Comparison of ENCODE assay signal across 2 cellular contexts in the genomic region with DNA sequence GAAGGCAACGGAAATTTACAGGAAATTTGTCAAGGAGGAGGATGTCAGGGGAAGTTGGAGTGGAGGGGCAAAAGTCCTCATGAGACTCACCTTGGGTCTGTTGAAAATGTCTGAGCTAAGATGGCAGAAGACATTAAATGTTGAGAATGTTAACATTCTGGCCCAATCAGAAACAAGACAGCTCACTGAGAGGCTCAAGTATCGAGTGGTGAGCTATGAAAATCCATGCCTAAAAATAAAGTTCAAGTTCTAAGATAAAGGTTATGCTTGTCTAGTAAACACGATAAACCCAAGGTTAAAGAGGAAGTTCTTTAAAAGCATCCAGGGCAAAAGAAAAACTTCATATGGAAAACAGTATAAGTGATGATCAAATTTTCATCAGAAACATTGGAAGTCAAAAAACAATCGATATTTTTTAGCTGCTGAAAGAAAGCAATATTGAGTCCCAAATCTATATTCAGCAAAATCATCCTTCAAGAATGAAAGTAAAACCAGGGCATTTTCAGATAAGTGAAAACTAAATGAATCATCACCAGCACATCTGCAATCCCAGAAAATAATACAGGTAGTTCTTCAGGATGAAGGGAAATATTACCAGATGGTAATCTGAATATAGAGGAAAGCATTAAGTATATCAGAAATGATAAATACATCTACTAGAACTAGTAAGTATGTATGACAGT.
TF ChIP-seq lines count a peak whose summit lies in the region.

No MANE protein-coding gene starts in this region.

TF ChIP-seq in SK-N-SH, 30 proteins besides CTCF, POLR2A, EP300 and RAD21 (continued from another document):
- TF ChIP-seq, protein P1, sequence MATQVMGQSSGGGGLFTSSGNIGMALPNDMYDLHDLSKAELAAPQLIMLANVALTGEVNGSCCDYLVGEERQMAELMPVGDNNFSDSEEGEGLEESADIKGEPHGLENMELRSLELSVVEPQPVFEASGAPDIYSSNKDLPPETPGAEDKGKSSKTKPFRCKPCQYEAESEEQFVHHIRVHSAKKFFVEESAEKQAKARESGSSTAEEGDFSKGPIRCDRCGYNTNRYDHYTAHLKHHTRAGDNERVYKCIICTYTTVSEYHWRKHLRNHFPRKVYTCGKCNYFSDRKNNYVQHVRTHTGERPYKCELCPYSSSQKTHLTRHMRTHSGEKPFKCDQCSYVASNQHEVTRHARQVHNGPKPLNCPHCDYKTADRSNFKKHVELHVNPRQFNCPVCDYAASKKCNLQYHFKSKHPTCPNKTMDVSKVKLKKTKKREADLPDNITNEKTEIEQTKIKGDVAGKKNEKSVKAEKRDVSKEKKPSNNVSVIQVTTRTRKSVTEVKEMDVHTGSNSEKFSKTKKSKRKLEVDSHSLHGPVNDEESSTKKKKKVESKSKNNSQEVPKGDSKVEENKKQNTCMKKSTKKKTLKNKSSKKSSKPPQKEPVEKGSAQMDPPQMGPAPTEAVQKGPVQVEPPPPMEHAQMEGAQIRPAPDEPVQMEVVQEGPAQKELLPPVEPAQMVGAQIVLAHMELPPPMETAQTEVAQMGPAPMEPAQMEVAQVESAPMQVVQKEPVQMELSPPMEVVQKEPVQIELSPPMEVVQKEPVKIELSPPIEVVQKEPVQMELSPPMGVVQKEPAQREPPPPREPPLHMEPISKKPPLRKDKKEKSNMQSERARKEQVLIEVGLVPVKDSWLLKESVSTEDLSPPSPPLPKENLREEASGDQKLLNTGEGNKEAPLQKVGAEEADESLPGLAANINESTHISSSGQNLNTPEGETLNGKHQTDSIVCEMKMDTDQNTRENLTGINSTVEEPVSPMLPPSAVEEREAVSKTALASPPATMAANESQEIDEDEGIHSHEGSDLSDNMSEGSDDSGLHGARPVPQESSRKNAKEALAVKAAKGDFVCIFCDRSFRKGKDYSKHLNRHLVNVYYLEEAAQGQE (IDR thresholded peaks at IDR 0.05; ENCODE audit: low read depth, low read length), result no peak
- TF ChIP-seq, protein P2, sequence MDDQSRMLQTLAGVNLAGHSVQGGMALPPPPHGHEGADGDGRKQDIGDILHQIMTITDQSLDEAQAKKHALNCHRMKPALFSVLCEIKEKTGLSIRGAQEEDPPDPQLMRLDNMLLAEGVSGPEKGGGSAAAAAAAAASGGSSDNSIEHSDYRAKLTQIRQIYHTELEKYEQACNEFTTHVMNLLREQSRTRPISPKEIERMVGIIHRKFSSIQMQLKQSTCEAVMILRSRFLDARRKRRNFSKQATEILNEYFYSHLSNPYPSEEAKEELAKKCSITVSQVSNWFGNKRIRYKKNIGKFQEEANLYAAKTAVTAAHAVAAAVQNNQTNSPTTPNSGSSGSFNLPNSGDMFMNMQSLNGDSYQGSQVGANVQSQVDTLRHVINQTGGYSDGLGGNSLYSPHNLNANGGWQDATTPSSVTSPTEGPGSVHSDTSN (IDR thresholded peaks at IDR 0.05), result no peak
- TF ChIP-seq, protein P3, sequence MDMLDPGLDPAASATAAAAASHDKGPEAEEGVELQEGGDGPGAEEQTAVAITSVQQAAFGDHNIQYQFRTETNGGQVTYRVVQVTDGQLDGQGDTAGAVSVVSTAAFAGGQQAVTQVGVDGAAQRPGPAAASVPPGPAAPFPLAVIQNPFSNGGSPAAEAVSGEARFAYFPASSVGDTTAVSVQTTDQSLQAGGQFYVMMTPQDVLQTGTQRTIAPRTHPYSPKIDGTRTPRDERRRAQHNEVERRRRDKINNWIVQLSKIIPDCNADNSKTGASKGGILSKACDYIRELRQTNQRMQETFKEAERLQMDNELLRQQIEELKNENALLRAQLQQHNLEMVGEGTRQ (IDR thresholded peaks at IDR 0.05; ENCODE audit: borderline replicate concordance, low read depth, low read length), result no peak
- TF ChIP-seq, protein P4, sequence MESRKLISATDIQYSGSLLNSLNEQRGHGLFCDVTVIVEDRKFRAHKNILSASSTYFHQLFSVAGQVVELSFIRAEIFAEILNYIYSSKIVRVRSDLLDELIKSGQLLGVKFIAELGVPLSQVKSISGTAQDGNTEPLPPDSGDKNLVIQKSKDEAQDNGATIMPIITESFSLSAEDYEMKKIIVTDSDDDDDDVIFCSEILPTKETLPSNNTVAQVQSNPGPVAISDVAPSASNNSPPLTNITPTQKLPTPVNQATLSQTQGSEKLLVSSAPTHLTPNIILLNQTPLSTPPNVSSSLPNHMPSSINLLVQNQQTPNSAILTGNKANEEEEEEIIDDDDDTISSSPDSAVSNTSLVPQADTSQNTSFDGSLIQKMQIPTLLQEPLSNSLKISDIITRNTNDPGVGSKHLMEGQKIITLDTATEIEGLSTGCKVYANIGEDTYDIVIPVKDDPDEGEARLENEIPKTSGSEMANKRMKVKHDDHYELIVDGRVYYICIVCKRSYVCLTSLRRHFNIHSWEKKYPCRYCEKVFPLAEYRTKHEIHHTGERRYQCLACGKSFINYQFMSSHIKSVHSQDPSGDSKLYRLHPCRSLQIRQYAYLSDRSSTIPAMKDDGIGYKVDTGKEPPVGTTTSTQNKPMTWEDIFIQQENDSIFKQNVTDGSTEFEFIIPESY (IDR thresholded peaks at IDR 0.05; ENCODE audit: borderline replicate concordance, low read depth), result no peak
- no peak for TF ChIP-seq RCOR1 (IDR thresholded peaks at IDR 0.05; ENCODE audit: low read length)
- TF ChIP-seq YY1 (IDR thresholded peaks at IDR 0.05; ENCODE audit: low read depth), result no peak
- TF ChIP-seq FOXJ3 (CRISPR knock-in tag; IDR thresholded peaks at IDR 0.05), result no peak
- no peak for TF ChIP-seq TAF1 (IDR thresholded peaks at IDR 0.05; ENCODE audit: borderline replicate concordance, low read depth, low read length)
- no peak for TF ChIP-seq MEF2A (IDR thresholded peaks at IDR 0.05; ENCODE audit: borderline replicate concordance, low read depth)
- TF ChIP-seq MXI1 (IDR thresholded peaks at IDR 0.05; ENCODE audit: low read depth, low read length), result no peak
- TF ChIP-seq POLR2AphosphoS5 (IDR thresholded peaks at IDR 0.05; ENCODE audit: low read depth, low read length), result no peak
- TF ChIP-seq TEAD4 (IDR thresholded peaks at IDR 0.05; ENCODE audit: borderline replicate concordance, insufficient read depth), result no peak

TF ChIP-seq in SK-N-SH treated with all-trans-retinoic acid at 6 μM for 48 hours, 23 proteins besides CTCF, POLR2A, EP300 and RAD21 (continued from another document):
- TF ChIP-seq, protein P5, sequence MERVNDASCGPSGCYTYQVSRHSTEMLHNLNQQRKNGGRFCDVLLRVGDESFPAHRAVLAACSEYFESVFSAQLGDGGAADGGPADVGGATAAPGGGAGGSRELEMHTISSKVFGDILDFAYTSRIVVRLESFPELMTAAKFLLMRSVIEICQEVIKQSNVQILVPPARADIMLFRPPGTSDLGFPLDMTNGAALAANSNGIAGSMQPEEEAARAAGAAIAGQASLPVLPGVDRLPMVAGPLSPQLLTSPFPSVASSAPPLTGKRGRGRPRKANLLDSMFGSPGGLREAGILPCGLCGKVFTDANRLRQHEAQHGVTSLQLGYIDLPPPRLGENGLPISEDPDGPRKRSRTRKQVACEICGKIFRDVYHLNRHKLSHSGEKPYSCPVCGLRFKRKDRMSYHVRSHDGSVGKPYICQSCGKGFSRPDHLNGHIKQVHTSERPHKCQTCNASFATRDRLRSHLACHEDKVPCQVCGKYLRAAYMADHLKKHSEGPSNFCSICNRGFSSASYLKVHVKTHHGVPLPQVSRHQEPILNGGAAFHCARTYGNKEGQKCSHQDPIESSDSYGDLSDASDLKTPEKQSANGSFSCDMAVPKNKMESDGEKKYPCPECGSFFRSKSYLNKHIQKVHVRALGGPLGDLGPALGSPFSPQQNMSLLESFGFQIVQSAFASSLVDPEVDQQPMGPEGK (CRISPR knock-in tag; IDR thresholded peaks at IDR 0.05; ENCODE audit: borderline replicate concordance), result no peak
- TF ChIP-seq, protein P6, sequence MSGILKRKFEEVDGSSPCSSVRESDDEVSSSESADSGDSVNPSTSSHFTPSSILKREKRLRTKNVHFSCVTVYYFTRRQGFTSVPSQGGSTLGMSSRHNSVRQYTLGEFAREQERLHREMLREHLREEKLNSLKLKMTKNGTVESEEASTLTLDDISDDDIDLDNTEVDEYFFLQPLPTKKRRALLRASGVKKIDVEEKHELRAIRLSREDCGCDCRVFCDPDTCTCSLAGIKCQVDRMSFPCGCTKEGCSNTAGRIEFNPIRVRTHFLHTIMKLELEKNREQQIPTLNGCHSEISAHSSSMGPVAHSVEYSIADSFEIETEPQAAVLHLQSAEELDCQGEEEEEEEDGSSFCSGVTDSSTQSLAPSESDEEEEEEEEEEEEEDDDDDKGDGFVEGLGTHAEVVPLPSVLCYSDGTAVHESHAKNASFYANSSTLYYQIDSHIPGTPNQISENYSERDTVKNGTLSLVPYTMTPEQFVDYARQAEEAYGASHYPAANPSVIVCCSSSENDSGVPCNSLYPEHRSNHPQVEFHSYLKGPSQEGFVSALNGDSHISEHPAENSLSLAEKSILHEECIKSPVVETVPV (CRISPR knock-in tag; IDR thresholded peaks at IDR 0.05), result no peak
- no peak for TF ChIP-seq TCF4 (CRISPR knock-in tag; IDR thresholded peaks at IDR 0.05; ENCODE audit: borderline replicate concordance)
- TF ChIP-seq, protein P7, sequence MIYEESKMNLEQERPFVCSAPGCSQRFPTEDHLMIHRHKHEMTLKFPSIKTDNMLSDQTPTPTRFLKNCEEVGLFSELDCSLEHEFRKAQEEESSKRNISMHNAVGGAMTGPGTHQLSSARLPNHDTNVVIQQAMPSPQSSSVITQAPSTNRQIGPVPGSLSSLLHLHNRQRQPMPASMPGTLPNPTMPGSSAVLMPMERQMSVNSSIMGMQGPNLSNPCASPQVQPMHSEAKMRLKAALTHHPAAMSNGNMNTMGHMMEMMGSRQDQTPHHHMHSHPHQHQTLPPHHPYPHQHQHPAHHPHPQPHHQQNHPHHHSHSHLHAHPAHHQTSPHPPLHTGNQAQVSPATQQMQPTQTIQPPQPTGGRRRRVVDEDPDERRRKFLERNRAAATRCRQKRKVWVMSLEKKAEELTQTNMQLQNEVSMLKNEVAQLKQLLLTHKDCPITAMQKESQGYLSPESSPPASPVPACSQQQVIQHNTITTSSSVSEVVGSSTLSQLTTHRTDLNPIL (CRISPR knock-in tag; IDR thresholded peaks at IDR 0.05; ENCODE audit: low read depth), result no peak
- TF ChIP-seq ISL1 (CRISPR knock-in tag; IDR thresholded peaks at IDR 0.05), result no peak
- TF ChIP-seq BACH2 (CRISPR knock-in tag; IDR thresholded peaks at IDR 0.05; ENCODE audit: borderline replicate concordance), result no peak
- TF ChIP-seq ZFP30 (CRISPR knock-in tag; IDR thresholded peaks at IDR 0.05), result no peak
- TF ChIP-seq, protein P8, sequence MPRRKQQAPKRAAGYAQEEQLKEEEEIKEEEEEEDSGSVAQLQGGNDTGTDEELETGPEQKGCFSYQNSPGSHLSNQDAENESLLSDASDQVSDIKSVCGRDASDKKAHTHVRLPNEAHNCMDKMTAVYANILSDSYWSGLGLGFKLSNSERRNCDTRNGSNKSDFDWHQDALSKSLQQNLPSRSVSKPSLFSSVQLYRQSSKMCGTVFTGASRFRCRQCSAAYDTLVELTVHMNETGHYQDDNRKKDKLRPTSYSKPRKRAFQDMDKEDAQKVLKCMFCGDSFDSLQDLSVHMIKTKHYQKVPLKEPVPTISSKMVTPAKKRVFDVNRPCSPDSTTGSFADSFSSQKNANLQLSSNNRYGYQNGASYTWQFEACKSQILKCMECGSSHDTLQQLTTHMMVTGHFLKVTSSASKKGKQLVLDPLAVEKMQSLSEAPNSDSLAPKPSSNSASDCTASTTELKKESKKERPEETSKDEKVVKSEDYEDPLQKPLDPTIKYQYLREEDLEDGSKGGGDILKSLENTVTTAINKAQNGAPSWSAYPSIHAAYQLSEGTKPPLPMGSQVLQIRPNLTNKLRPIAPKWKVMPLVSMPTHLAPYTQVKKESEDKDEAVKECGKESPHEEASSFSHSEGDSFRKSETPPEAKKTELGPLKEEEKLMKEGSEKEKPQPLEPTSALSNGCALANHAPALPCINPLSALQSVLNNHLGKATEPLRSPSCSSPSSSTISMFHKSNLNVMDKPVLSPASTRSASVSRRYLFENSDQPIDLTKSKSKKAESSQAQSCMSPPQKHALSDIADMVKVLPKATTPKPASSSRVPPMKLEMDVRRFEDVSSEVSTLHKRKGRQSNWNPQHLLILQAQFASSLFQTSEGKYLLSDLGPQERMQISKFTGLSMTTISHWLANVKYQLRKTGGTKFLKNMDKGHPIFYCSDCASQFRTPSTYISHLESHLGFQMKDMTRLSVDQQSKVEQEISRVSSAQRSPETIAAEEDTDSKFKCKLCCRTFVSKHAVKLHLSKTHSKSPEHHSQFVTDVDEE (CRISPR knock-in tag; IDR thresholded peaks at IDR 0.05), result no peak
- TF ChIP-seq ZC3H10 (CRISPR knock-in tag; IDR thresholded peaks at IDR 0.05), result no peak
- no peak for TF ChIP-seq ZFP3 (CRISPR knock-in tag; IDR thresholded peaks at IDR 0.05)
- no peak for TF ChIP-seq RARB (CRISPR knock-in tag; IDR thresholded peaks at IDR 0.05)
- TF ChIP-seq GLIS3 (CRISPR knock-in tag; IDR thresholded peaks at IDR 0.05), result no peak
- no peak for TF ChIP-seq PPARA (CRISPR knock-in tag; IDR thresholded peaks at IDR 0.05; ENCODE audit: borderline replicate concordance)
- no peak for TF ChIP-seq ESRRG (CRISPR knock-in tag; IDR thresholded peaks at IDR 0.05)
- TF ChIP-seq ZNF565 (CRISPR knock-in tag; conservative IDR thresholded peaks at IDR 0.05; ENCODE audit: low read depth), result no peak
